Comparison of ENCODE assay signal across 22 cellular contexts in the genomic region with DNA sequence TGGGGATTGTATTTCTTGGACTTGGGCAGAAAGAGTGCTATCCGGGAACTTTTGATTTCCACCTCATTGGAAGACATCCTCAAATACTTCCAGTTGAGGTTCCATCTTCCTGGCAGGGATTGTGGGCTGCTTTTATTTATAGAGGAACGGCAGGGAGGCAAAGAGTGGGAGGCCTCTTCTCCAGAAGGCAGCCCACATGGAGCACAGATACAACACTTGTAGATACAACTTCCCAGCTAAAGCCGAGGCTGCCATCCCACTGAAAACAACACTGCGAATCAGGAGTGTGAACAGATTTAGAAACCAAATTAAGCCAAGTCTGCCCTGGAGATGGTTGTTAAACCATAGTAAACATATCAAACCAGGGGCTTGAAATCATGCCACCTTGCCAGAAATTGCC.
"Had no signal": no experiment of that assay in that cellular context is flagged by ENCODE, and none has a peak within 500 bp of the region (broad histone marks: within the 10 kb centered on the region; RNA-seq: fewer than 3 reads in every experiment).

No MANE protein-coding gene starts in this region.

- H3K36me3 ChIP-seq: left ventricle myocardium inferior, pancreas, prostate gland, stomach, suprapubic skin, thoracic aorta, tibial artery, upper lobe of right lung had no signal

- H3K27me3 ChIP-seq: pancreas, stomach, suprapubic skin, upper lobe of right lung had no signal

- H3K4me1 ChIP-seq: pancreas, prostate gland, suprapubic skin, upper lobe of right lung had no signal

- H3K27ac ChIP-seq: pancreas, prostate gland, suprapubic skin, thoracic aorta, tibial artery, upper lobe of right lung had no signal

- DNase-seq: islet precursor cell; left ventricle myocardium inferior; mesendoderm; mucosa of descending colon; naive thymus-derived CD4-positive, alpha-beta T cell; pancreas; small intestine; stimulated activated CD4-positive, alpha-beta T cell treated with anti-CD3 and anti-CD28 coated beads, Interleukin-1b, Interleukin-23, amount 100 ng/mL, for 48 hours; stimulated activated CD4-positive, alpha-beta T cell treated with anti-CD3 and anti-CD28 coated beads, Interleukin-2, amount 100 ng/mL, for 48 hours; stimulated activated CD4-positive, alpha-beta T cell treated with anti-CD3 and anti-CD28 coated beads, Interleukin-4, amount 100 ng/mL, for 4 hours; stimulated activated CD8-positive, alpha-beta memory T cell treated with anti-CD3 and anti-CD28 coated beads, Interleukin-4, amount 100 ng/mL, for 48 hours; stimulated activated naive CD8-positive, alpha-beta T cell treated with anti-CD3 and anti-CD28 coated beads, Interleukin-15, Interleukin-2, amounts not matched to agents 100 U/mL and 50 U/mL, for 24 hours; stomach; tibial artery; trophoblast cell; upper lobe of right lung had no signal

- ATAC-seq: mucosa of descending colon; naive thymus-derived CD4-positive, alpha-beta T cell; natural killer cell treated with Interleukin-12 subunit alpha and Interleukin-12 subunit beta and Interleukin-15 and Interleukin-18, amount 100 ng/mL, for 72 hours; pancreas; stimulated activated memory B cell treated with anti-CD40 and anti-IgM and Interleukin-4, amounts not matched to agents 10 μg/mL and 1 μg/mL and 100 μg/mL, for 72 hours; stimulated activated naive CD8-positive, alpha-beta T cell treated with anti-CD3 and anti-CD28 coated beads, Interleukin-15, Interleukin-2, amounts not matched to agents 100 U/mL and 50 U/mL, for 24 hours; upper lobe of right lung had no signal

- H3K4me3 ChIP-seq: lung, mucosa of descending colon, pancreas, prostate gland, stomach, suprapubic skin, thoracic aorta, tibial artery, upper lobe of right lung had no signal

- H3K9me3 ChIP-seq: left ventricle myocardium inferior, mucosa of descending colon, pancreas, prostate gland, stomach, suprapubic skin, thoracic aorta, tibial artery, upper lobe of right lung had no signal
